In genomic region chr14:61695695-61696527, GRCh38 we compare ENCODE assay signal across 7 cellular contexts. TPM values are rescaled to one million over a fixed set of nuclear protein-coding genes. Genes with fewer than 3 reads are reported as not detected.
DNase-seq lines count a peak whose midpoint lies in the region; ATAC-seq and TF ChIP-seq lines count a peak whose summit lies in the region.

No MANE protein-coding gene starts in this region.

- ATAC-seq in GM18502 (IDR thresholded peaks at IDR 0.05; ENCODE audit: poor library complexity, unreplicated experiment), result peak; percentile 7
- peak; percentile 5 for ATAC-seq in HG03025 (IDR thresholded peaks at IDR 0.05; ENCODE audit: low FRiP score, unreplicated experiment)

- peak overlapping the region; percentile 94 to 98 for H3K27ac ChIP-seq in coronary artery
- H3K27ac ChIP-seq in liver (ENCODE audit: low read depth in 1 of 2, low read length in 2 of 2), result peak overlapping the region; percentile 99

- under 1% methylated on average over 70 of the region's 70 CpGs for WGBS in liver

- no peak for TF ChIP-seq CTCF in coronary artery (IDR thresholded peaks at IDR 0.05)
- TF ChIP-seq CTCF in liver (IDR thresholded peaks at IDR 0.05; ENCODE audit: low read depth, low read length, missing input control), result no peak

- no peaks in the 10 kb centered on the region for H3K36me3 ChIP-seq in liver (ENCODE audit: control insufficient read depth in 4 of 4, insufficient read depth in 3 of 4, low read depth in 1 of 4, low read length in 3 of 4)

- no peaks in the 10 kb centered on the region for H3K27me3 ChIP-seq in liver (ENCODE audit: control insufficient read depth in 4 of 4, insufficient read depth in 4 of 4, low read length in 3 of 4)

- peaks cover 3 to 42% (median 22%) of the 10 kb centered on the region in 4 donors for H3K4me1 ChIP-seq in liver (ENCODE audit: control insufficient read depth in 4 of 4, insufficient read depth in 4 of 4, low read length in 3 of 4)

- H3K9me3 ChIP-seq in liver (ENCODE audit: control insufficient read depth in 4 of 4, low read length in 3 of 4), result no peaks in the 10 kb centered on the region

- peak; percentile 10 to 41 for TF ChIP-seq RAD21 in liver (IDR thresholded peaks at IDR 0.05)

- peak overlapping the region; percentile 89 to 98 for H3K9ac ChIP-seq in liver (ENCODE audit: low read depth in 1 of 2, low read length in 2 of 2)

- peak; percentile 40 for DNase-seq in NCI-H460 (ENCODE audit: extremely low read depth, low read depth)
- peak; percentile 69 for DNase-seq in activated CD4-positive, alpha-beta T cell treated with anti-CD3 and anti-CD28 coated beads for 48 hours
- peak; percentile 83 for DNase-seq in coronary artery (ENCODE audit: low spot score)
- peak; percentile 38 to 49 for DNase-seq in stimulated activated CD4-positive, alpha-beta T cell treated with anti-CD3 and anti-CD28 coated beads, Interleukin-4, amount 100 ng/mL, for 4 hours

- H3K4me3 ChIP-seq in coronary artery, result peak overlapping the region; percentile 84
- peak overlapping the region; percentile 74 to 96 (median 86) for H3K4me3 ChIP-seq in liver (ENCODE audit: low read depth in 1 of 3, low read length in 3 of 3)

TF ChIP-seq in liver, 16 proteins besides CTCF, POLR2A, EP300 and RAD21:
- TF ChIP-seq SP1 (IDR thresholded peaks at IDR 0.05) (no peak), ATF3 (IDR thresholded peaks at IDR 0.05) (no peak), FOXA2 (IDR thresholded peaks at IDR 0.05) (no peak), HNF4A (conservative IDR thresholded peaks at IDR 0.05) (peak; percentile 33 to 55), NR2F2 (IDR thresholded peaks at IDR 0.05) (no peak), REST (IDR thresholded peaks at IDR 0.05) (no peak), YY1 (IDR thresholded peaks at IDR 0.05) (peak; percentile 88), MAX (IDR thresholded peaks at IDR 0.05) (peak; percentile 24), TAF1 (conservative IDR thresholded peaks at IDR 0.05) (no peak), EGR1 (IDR thresholded peaks at IDR 0.05; ENCODE audit: low read depth in 2 of 2) (no peak), GABPA (IDR thresholded peaks at IDR 0.05 in 1 of 2, conservative IDR thresholded peaks at IDR 0.05 in 1 of 2) (no peak)
TF ChIP-seq in liver: peak in this region for 3.

RNA-seq across cellular contexts. Expression of gene HIF1A, which starts 0.6 kb away (rescaled TPM):
- 201 and 214 TPM in 2 replicates for total RNA-seq in NCI-H460 (2014; rRNA removed; shearing (Covaris generic))
- polyA plus RNA-seq in NCI-H460 (2014; cell fraction: nucleus; rRNA removed), result 60.6 and 116 TPM in 2 replicates
- 10 to 100 TPM; 53.6 to 79.2 TPM for total RNA-seq in liver
- polyA plus RNA-seq in liver, result 10 to 100 TPM; 15.4 to 16.1 TPM

Comparison
In these comparisons a context has a peak if more than half of its experiments do, and no peak if none do; other contexts are left out.
1. Peak in every context shown above with its lines: DNase-seq, ATAC-seq, H3K4me3 ChIP-seq and H3K27ac ChIP-seq.